1 cellular context compared by ENCODE assay signal in the genomic region with DNA sequence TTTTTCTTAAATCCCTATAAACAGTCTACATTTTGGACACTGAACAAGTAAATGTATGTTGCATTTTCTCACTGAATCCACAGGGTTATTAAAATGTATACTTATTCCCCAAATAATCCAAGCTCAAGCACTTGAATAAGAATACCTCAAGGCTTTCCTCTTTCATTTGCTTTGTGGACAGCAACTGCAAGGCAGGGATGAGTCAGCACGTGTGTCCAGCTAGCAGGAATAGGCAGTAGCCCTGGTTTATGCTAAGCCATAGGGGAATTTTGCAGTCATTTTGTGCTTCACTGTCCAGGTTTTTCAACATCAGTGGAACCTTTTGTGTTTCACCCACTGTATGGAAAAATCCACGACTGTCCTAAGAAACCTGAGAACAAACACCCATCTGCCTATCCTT.
A peak's percentile ranks its signal among the peaks of the same experiment; 100 is the strongest.
TF ChIP-seq lines count a peak whose summit lies in the region.

No MANE protein-coding gene starts in this region.

TF ChIP-seq in IMR-90, 13 proteins besides CTCF, POLR2A, EP300 and RAD21:
- TF ChIP-seq, protein P1, sequence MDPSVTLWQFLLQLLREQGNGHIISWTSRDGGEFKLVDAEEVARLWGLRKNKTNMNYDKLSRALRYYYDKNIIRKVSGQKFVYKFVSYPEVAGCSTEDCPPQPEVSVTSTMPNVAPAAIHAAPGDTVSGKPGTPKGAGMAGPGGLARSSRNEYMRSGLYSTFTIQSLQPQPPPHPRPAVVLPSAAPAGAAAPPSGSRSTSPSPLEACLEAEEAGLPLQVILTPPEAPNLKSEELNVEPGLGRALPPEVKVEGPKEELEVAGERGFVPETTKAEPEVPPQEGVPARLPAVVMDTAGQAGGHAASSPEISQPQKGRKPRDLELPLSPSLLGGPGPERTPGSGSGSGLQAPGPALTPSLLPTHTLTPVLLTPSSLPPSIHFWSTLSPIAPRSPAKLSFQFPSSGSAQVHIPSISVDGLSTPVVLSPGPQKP (IDR thresholded peaks at IDR 0.05; ENCODE audit: borderline replicate concordance, low read depth, low read length): no peak
- TF ChIP-seq CEBPB (IDR thresholded peaks at IDR 0.05; ENCODE audit: low read depth, low read length) (no peak), MXI1 (IDR thresholded peaks at IDR 0.05; ENCODE audit: borderline replicate concordance, low read depth, low read length) (no peak), MAFK (IDR thresholded peaks at IDR 0.05; ENCODE audit: low read depth, low read length) (0 out of 2 replicates have a peak, but pooled peaks have one; percentile 26), RCOR1 (IDR thresholded peaks at IDR 0.05; ENCODE audit: insufficient replicate concordance, low read length) (no peak), CHD1 (IDR thresholded peaks at IDR 0.05; ENCODE audit: low read depth, low read length) (no peak), FOS (IDR thresholded peaks at IDR 0.05; ENCODE audit: low read depth, low read length) (0 out of 2 replicates have a peak, but pooled peaks have one; percentile 16), MAZ (IDR thresholded peaks at IDR 0.05; ENCODE audit: borderline replicate concordance, low read depth, low read length) (no peak), BHLHE40 (IDR thresholded peaks at IDR 0.05; ENCODE audit: low read depth, low read length) (no peak; the same call in 1 of the 2 replicates), NFE2L2 (IDR thresholded peaks at IDR 0.05; ENCODE audit: low read depth, low read length) (peak; percentile 73; the same call in 1 of the 2 replicates), RFX5 (IDR thresholded peaks at IDR 0.05; ENCODE audit: low read depth, low read length) (no peak)
- TF ChIP-seq, protein P2, sequence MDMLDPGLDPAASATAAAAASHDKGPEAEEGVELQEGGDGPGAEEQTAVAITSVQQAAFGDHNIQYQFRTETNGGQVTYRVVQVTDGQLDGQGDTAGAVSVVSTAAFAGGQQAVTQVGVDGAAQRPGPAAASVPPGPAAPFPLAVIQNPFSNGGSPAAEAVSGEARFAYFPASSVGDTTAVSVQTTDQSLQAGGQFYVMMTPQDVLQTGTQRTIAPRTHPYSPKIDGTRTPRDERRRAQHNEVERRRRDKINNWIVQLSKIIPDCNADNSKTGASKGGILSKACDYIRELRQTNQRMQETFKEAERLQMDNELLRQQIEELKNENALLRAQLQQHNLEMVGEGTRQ (IDR thresholded peaks at IDR 0.05; ENCODE audit: low read depth, low read length): no peak
